1 cellular context compared by ENCODE assay signal in genomic region chr18:73952296-73952946, GRCh38.
TF ChIP-seq lines count a peak whose summit lies in the region.

No MANE protein-coding gene starts in this region.

TF ChIP-seq in IMR-90, 13 proteins besides CTCF, POLR2A, EP300 and RAD21:
- no peak for TF ChIP-seq CHD1 (IDR thresholded peaks at IDR 0.05; ENCODE audit: low read depth, low read length)
- no peak for TF ChIP-seq BHLHE40 (IDR thresholded peaks at IDR 0.05; ENCODE audit: low read depth, low read length)
- no peak for TF ChIP-seq MAFK (IDR thresholded peaks at IDR 0.05; ENCODE audit: low read depth, low read length)
- no peak for TF ChIP-seq MXI1 (IDR thresholded peaks at IDR 0.05; ENCODE audit: borderline replicate concordance, low read depth, low read length)
- TF ChIP-seq RFX5 (IDR thresholded peaks at IDR 0.05; ENCODE audit: low read depth, low read length), result no peak
- TF ChIP-seq RCOR1 (IDR thresholded peaks at IDR 0.05; ENCODE audit: insufficient replicate concordance, low read length), result no peak
- no peak for TF ChIP-seq FOS (IDR thresholded peaks at IDR 0.05; ENCODE audit: low read depth, low read length)
- no peak for TF ChIP-seq NFE2L2 (IDR thresholded peaks at IDR 0.05; ENCODE audit: low read depth, low read length)
- TF ChIP-seq ELK1 (IDR thresholded peaks at IDR 0.05; ENCODE audit: borderline replicate concordance, low read depth, low read length), result no peak
- TF ChIP-seq USF2 (IDR thresholded peaks at IDR 0.05; ENCODE audit: low read depth, low read length), result no peak
- TF ChIP-seq SMC3 (IDR thresholded peaks at IDR 0.05; ENCODE audit: low read depth, low read length), result no peak
- TF ChIP-seq MAZ (IDR thresholded peaks at IDR 0.05; ENCODE audit: borderline replicate concordance, low read depth, low read length), result no peak
- TF ChIP-seq CEBPB (IDR thresholded peaks at IDR 0.05; ENCODE audit: low read depth, low read length), result no peak
